Comparison of ENCODE assay signal across 1 cellular context in genomic region chr6:17086469-17086868, GRCh38.
A peak's percentile ranks its signal among the peaks of the same experiment; 100 is the strongest.
TF ChIP-seq lines count a peak whose summit lies in the region.

No MANE protein-coding gene starts in this region.

TF ChIP-seq in K562, 482 proteins besides CTCF, POLR2A, EP300 and RAD21 (continued from another document):
- TF ChIP-seq DEAF1 (CRISPR knock-in tag; IDR thresholded peaks at IDR 0.05) (peak; percentile 25; the same call in 1 of the 2 replicates), ZMIZ1 (IDR thresholded peaks at IDR 0.05; ENCODE audit: low read depth in 2 of 2, low read length in 2 of 2) (no peak), ZNF318 (IDR thresholded peaks at IDR 0.05; ENCODE audit: borderline replicate concordance in 1 of 2, low read depth in 1 of 2) (no peak), MLX (CRISPR knock-in tag; conservative IDR thresholded peaks at IDR 0.05) (no peak), U2AF2 (optimal IDR thresholded peaks at IDR 0.05; ENCODE audit: low read depth, low read length) (no peak), SMAD2 (IDR thresholded peaks at IDR 0.05; ENCODE audit: low read depth, low read length) (no peak), IRF1 (CRISPR knock-in tag; IDR thresholded peaks at IDR 0.05; ENCODE audit: borderline replicate concordance) (no peak), CEBPG (CRISPR knock-in tag; IDR thresholded peaks at IDR 0.05) (no peak), CEBPG (tag; conservative IDR thresholded peaks at IDR 0.05 in 1 of 2, IDR thresholded peaks at IDR 0.05 in 1 of 2) (peak; percentile 89 to 90), POLR2G (IDR thresholded peaks at IDR 0.05; ENCODE audit: low read depth, low read length) (no peak), TBL1XR1 (IDR thresholded peaks at IDR 0.05; ENCODE audit: low read length in 2 of 2) (no peak), ZNF274 (IDR thresholded peaks at IDR 0.05; ENCODE audit: borderline replicate concordance, low read depth, low read length) (no peak), DACH1 (IDR thresholded peaks at IDR 0.05; ENCODE audit: partially characterized antibody) (peak; percentile 39), CEBPB (tag; IDR thresholded peaks at IDR 0.05) (peak; percentile 93), ATF3 (IDR thresholded peaks at IDR 0.05) (peak; percentile 94), ATF3 (CRISPR knock-in tag; conservative IDR thresholded peaks at IDR 0.05) (peak; percentile 89; the same call in 1 of the 2 replicates), HMG20A (CRISPR knock-in tag; conservative IDR thresholded peaks at IDR 0.05) (no peak), SFPQ (IDR thresholded peaks at IDR 0.05; ENCODE audit: low read depth, low read length) (no peak), ZNF639 (CRISPR knock-in tag; conservative IDR thresholded peaks at IDR 0.05 in 1 of 2, IDR thresholded peaks at IDR 0.05 in 1 of 2) (no peak), SIN3A (IDR thresholded peaks at IDR 0.05; ENCODE audit: borderline replicate concordance in 2 of 2, control insufficient read depth in 1 of 2, low read depth in 2 of 2, low read length in 2 of 2) (no peak), ZNF444 (CRISPR knock-in tag; IDR thresholded peaks at IDR 0.05) (no peak), MLLT1 (IDR thresholded peaks at IDR 0.05) (no peak), HDAC2 (IDR thresholded peaks at IDR 0.05) (no peak), MCM2 (IDR thresholded peaks at IDR 0.05; ENCODE audit: low read depth) (no peak), HDAC1 (IDR thresholded peaks at IDR 0.05) (no peak), ZNF830 (CRISPR knock-in tag; IDR thresholded peaks at IDR 0.05) (no peak), SLC30A9 (CRISPR knock-in tag; IDR thresholded peaks at IDR 0.05) (no peak), SNIP1 (IDR thresholded peaks at IDR 0.05; ENCODE audit: low read depth) (no peak), SMC3 (conservative IDR thresholded peaks at IDR 0.05; ENCODE audit: insufficient read depth, low read depth, low read length) (0 out of 2 replicates have a peak, but pooled peaks have one; percentile 31), ZNF507 (tag; conservative IDR thresholded peaks at IDR 0.05) (no peak)
